Comparison of ENCODE assay signal across 1 cellular context in genomic region chrX:117645639-117646038, GRCh38.
TF ChIP-seq lines count a peak whose summit lies in the region.

No MANE protein-coding gene starts in this region.

TF ChIP-seq in GM23338, 12 proteins besides CTCF, POLR2A, EP300 and RAD21:
- TF ChIP-seq REST (IDR thresholded peaks at IDR 0.05; ENCODE audit: unreplicated experiment), result no peak
- no peak for TF ChIP-seq EZH2phosphoT487 (IDR thresholded peaks at IDR 0.05; ENCODE audit: unreplicated experiment)
- TF ChIP-seq NANOG (IDR thresholded peaks at IDR 0.05; ENCODE audit: borderline replicate concordance), result no peak
- no peak for TF ChIP-seq ZNF114 (CRISPR knock-in tag; IDR thresholded peaks at IDR 0.05)
- no peak for TF ChIP-seq ZNF331 (CRISPR knock-in tag; IDR thresholded peaks at IDR 0.05; ENCODE audit: low read depth)
- no peak for TF ChIP-seq CREB1 (CRISPR knock-in tag; IDR thresholded peaks at IDR 0.05; ENCODE audit: low read depth)
- no peak for TF ChIP-seq ETS1 (IDR thresholded peaks at IDR 0.05)
- no peak for TF ChIP-seq ZNF462 (CRISPR knock-in tag; IDR thresholded peaks at IDR 0.05)
